Comparison of ENCODE assay signal across 8 cellular contexts in the genomic region with DNA sequence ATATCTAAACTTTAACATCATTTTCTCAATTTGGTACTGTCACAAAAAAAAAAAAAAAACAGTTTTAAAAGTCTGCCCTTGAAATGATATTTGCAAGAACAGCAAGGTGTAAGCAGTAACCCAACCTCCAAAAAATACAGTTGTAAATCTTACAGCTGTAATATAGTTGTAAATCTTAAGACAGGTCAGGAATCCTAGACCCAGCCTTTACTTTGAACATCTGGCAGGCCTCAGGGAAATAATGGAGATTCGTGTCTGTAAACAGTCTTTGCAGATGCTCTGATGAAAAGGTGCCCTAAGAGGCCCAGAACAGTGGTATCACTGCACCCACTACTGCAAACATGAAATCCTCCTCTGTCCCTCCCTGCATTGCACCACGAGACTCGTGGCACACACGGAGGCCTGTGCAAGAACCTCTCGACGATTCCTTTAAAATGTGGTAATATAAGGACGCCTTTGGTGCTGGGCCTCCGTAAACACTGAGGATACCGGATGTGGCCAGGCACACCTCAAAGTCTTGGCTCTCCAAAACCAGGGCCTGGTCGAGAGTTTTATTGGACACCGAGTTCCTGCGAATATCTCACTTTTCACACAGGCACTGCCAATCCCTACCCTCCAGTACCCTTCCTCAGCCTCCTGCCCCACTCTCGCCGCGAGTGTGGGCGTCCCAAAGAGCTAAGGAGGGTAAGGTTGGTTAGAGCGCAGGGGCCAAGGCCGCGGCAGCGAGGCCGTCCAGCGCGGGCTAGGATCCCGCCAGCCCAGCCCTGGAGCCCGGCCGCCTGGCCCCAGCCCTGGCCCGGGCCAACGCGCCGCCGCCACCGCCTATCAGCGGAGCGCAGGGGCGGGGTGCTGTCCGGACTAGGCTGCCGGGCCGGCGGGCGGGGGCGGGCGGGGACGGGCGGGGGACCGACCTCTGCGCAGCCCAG. TPM values are rescaled to one million over a fixed set of nuclear protein-coding genes. Genes with fewer than 3 reads are reported as not detected.
DNase-seq lines count a peak whose midpoint lies in the region; ATAC-seq and TF ChIP-seq lines count a peak whose summit lies in the region.

No MANE protein-coding gene starts in this region.

- H3K4me3 Mint-ChIP-seq in activated CD8-positive, alpha-beta T cell treated with anti-CD3 and anti-CD28 coated beads for 36 hours = peak overlapping the region; percentile 83
- peak overlapping the region; percentile 88 for H3K4me3 Mint-ChIP-seq in endodermal cell

- H3K27me3 Mint-ChIP-seq in activated CD8-positive, alpha-beta T cell treated with anti-CD3 and anti-CD28 coated beads for 36 hours = no peaks in the 10 kb centered on the region
- H3K27me3 Mint-ChIP-seq in endodermal cell (ENCODE audit: insufficient read depth) = no peaks in the 10 kb centered on the region

- no peaks in the 10 kb centered on the region for H3K27me3 ChIP-seq in endodermal cell (ENCODE audit: control insufficient read depth, insufficient read depth, low read length, poor library complexity, severe bottlenecking)

- intact Hi-C loops in activated CD8-positive, alpha-beta T cell treated with anti-CD3 and anti-CD28 coated beads for 36 hours (cut with micrococcal nuclease) = loop anchor here (10.0 kb wide), 1 partner anchor 104 kb away; no protein-coding TSS in a partner anchor
- intact Hi-C loops in mucosa of descending colon (cut with DNase I, micrococcal nuclease) = loop anchor here in 1 of 2 donors (5.0 kb wide), 1 partner anchor 192 kb away; no protein-coding TSS in a partner anchor

- TF ChIP-seq CTCF in AG10803 (conservative IDR thresholded peaks at IDR 0.05; ENCODE audit: low read length) (no peak), endodermal cell (conservative IDR thresholded peaks at IDR 0.05) (no peak), mucosa of descending colon (IDR thresholded peaks at IDR 0.05) (no peak)
- no peak for TF ChIP-seq CTCF in activated CD8-positive, alpha-beta T cell treated with anti-CD3 and anti-CD28 coated beads for 36 hours (IDR thresholded peaks at IDR 0.05)

- H3K9me3 Mint-ChIP-seq in activated CD8-positive, alpha-beta T cell treated with anti-CD3 and anti-CD28 coated beads for 36 hours = no peaks in the 10 kb centered on the region
- H3K9me3 Mint-ChIP-seq in endodermal cell = no peaks in the 10 kb centered on the region

- peak; percentile 72 for DNase-seq in AG10803 (ENCODE audit: low read depth)
- peak; percentile 57 to 83 for DNase-seq in NCI-H526 (lab: John Stamatoyannopoulos, UW)
- DNase-seq in activated CD8-positive, alpha-beta T cell treated with anti-CD3 and anti-CD28 coated beads for 36 hours = peak; percentile 74
- peak; percentile 86 for DNase-seq in endodermal cell
- peak; percentile 64 to 84 (median 79) for DNase-seq in mucosa of descending colon
- DNase-seq in stimulated activated naive CD8-positive, alpha-beta T cell treated with anti-CD3 and anti-CD28 coated beads, Interleukin-15, Interleukin-2, amounts not matched to agents 100 U/mL and 50 U/mL, for 24 hours = no peak

- H3K36me3 ChIP-seq in endodermal cell (ENCODE audit: control insufficient read depth, insufficient read depth, low read length) (peaks cover 11% of the 10 kb centered on the region), mucosa of descending colon (ENCODE audit: low read depth) (no peaks in the 10 kb centered on the region)

- peak overlapping the region; percentile 66 for H3K9ac ChIP-seq in endodermal cell (ENCODE audit: extremely low read depth, low read length, poor library complexity, severe bottlenecking)

- peak overlapping the region; percentile 73 for H3K4me3 ChIP-seq in AG10803 (ENCODE audit: low read length)
- H3K4me3 ChIP-seq in endodermal cell (ENCODE audit: low read length) = peak overlapping the region; percentile 94
- no peak overlapping the region for H3K4me3 ChIP-seq in mucosa of descending colon

- 5 to 60% methylated on average over 2 to 46 of the region's 46 CpGs for WGBS in endodermal cell (ENCODE audit: insufficient coverage in 1 of 2, insufficient read length in 1 of 2), 2 experiments

- H3K36me3 Mint-ChIP-seq in activated CD8-positive, alpha-beta T cell treated with anti-CD3 and anti-CD28 coated beads for 36 hours (ENCODE audit: low read depth) = peaks cover 2% of the 10 kb centered on the region
- H3K36me3 Mint-ChIP-seq in endodermal cell (ENCODE audit: low read depth) = peaks cover 21% of the 10 kb centered on the region

- peak overlapping the region; percentile 81 for H3K27ac ChIP-seq in endodermal cell (ENCODE audit: low read depth, low read length)

- peak overlapping the region; percentile 87 for H3K27ac Mint-ChIP-seq in activated CD8-positive, alpha-beta T cell treated with anti-CD3 and anti-CD28 coated beads for 36 hours
- peak overlapping the region; percentile 96 for H3K27ac Mint-ChIP-seq in endodermal cell

- POLR2A ChIA-PET in activated CD8-positive, alpha-beta T cell treated with anti-CD3 and anti-CD28 coated beads for 36 hours (lab: Charles Lee) = interaction anchor here (1.0 to 1.9 kb wide), 4 partner anchors 11 to 255 kb away, joined by 3 to 11 read pairs (median 3); no protein-coding TSS in a partner anchor

- peaks cover 59% of the 10 kb centered on the region for H3K4me1 Mint-ChIP-seq in activated CD8-positive, alpha-beta T cell treated with anti-CD3 and anti-CD28 coated beads for 36 hours (ENCODE audit: low read depth)
- H3K4me1 Mint-ChIP-seq in endodermal cell = peaks cover 44% of the 10 kb centered on the region

- CTCF ChIA-PET in activated CD8-positive, alpha-beta T cell treated with anti-CD3 and anti-CD28 coated beads for 36 hours (lab: Charles Lee) = no interaction called here

- TF ChIP-seq POLR2A in GM18526 (IDR thresholded peaks at IDR 0.05; ENCODE audit: extremely low read depth, insufficient read length) = peak; percentile 42

- ATAC-seq in HG03025 (IDR thresholded peaks at IDR 0.05; ENCODE audit: low FRiP score, unreplicated experiment) (peak; percentile 71), mucosa of descending colon (peak; percentile 84)
- ATAC-seq in activated CD8-positive, alpha-beta T cell treated with anti-CD3 and anti-CD28 coated beads for 36 hours = peak; percentile 79
- ATAC-seq in stimulated activated naive CD8-positive, alpha-beta T cell treated with anti-CD3 and anti-CD28 coated beads, Interleukin-15, Interleukin-2, amounts not matched to agents 100 U/mL and 50 U/mL, for 24 hours = peak; percentile 83

- no peaks in the 10 kb centered on the region for H3K9me3 ChIP-seq in endodermal cell (ENCODE audit: control insufficient read depth, low read length)
- no peaks in the 10 kb centered on the region for H3K9me3 ChIP-seq in mucosa of descending colon

- H3K4me1 ChIP-seq in endodermal cell (ENCODE audit: control insufficient read depth, insufficient read depth, low read length) (no peaks in the 10 kb centered on the region), mucosa of descending colon (ENCODE audit: low read depth) (peaks cover 15% of the 10 kb centered on the region)

RNA-seq across cellular contexts. Expression of a gene that starts 0.5 kb away (rescaled TPM):
- 10 to 100 TPM; 13.6 to 15.1 TPM for total RNA-seq in activated CD8-positive, alpha-beta T cell treated with anti-CD3 and anti-CD28 coated beads for 36 hours
- total RNA-seq in endodermal cell (10 to 100 TPM; 30.7 to 33.0 TPM), mucosa of descending colon (10 to 100 TPM; 42.1 to 61.2 (median 43.4) TPM)
- 37.9 TPM for polyA plus RNA-seq in endodermal cell (2013, experiment 1 of 2)
- polyA plus RNA-seq in endodermal cell (2013, experiment 2 of 2) = 37.1 TPM

RNA-seq across cellular contexts. Expression of a gene that starts 54.9 kb away (rescaled TPM):
- total RNA-seq in activated CD8-positive, alpha-beta T cell treated with anti-CD3 and anti-CD28 coated beads for 36 hours = 10 to 100 TPM; 45.2 to 48.1 TPM
- total RNA-seq in endodermal cell = 100 to 1,000 TPM in 1 of 2 donors, 10 to 100 TPM in 1; 91.3 to 114 TPM
- polyA plus RNA-seq in endodermal cell (2013, experiment 1 of 2) = 79.6 TPM
- 73.7 TPM for polyA plus RNA-seq in endodermal cell (2013, experiment 2 of 2)
- total RNA-seq in mucosa of descending colon = 10 to 100 TPM; 54.1 to 83.8 (median 82.1) TPM
